ENCODE assay signal across 8 cellular contexts in the genomic region with DNA sequence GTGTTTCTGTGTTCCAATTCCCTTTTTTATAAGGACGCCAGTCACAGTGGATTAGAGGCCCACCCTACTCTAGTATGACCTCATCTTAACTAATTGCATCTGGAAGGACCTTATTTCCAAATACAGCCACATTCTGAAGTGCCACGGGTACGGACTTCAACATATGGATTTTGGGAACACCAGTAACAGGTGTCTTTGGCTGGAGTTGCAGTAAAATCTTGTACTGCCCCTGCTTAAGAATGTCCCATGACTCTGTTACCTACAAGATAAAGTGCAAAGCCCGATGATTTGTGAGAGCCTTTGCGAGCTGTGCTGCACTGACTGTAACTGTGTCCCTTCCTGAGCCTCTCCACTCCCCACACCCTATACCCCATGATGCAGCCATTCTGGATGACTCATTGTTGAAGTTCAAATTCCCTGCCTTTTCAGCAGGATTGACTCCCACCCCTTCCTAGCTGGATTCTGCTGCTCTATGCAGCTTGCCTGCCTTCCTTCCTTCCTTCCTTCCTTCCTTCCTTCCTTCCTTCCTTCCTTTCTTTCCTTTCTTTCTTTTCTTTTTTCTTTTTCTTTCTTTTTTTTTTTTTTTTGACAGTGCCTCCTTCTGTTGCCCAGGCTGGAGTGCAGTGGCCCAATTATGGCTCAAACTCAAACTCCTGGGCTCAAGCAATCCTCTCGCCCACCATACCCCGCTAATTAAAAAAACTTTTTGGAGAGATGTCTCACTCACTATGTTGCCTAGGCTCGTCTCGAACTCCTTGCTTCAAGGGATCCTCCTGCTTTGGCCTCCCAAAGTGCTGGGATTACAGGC. TPM values are rescaled to one million over a fixed set of nuclear protein-coding genes. Genes with fewer than 3 reads are reported as not detected.
DNase-seq lines count a peak whose midpoint lies in the region; ATAC-seq and TF ChIP-seq lines count a peak whose summit lies in the region.

No MANE protein-coding gene starts in this region.

- H4K8ac ChIP-seq in IMR-90 (ENCODE audit: low read depth in 2 of 2, low read length in 2 of 2) = peak overlapping the region; percentile 75 to 94; a peak in 2 of 4 replicates

- H2BK5ac ChIP-seq in IMR-90 (ENCODE audit: low read depth, low read length, poor library complexity, severe bottlenecking) = no peak overlapping the region

- no TSS peak for BruUV-seq in IMR-90 (replicated peaks; lab: Mats Ljungman, UMichigan)

- no peaks in the 10 kb centered on the region for H3K36me3 ChIP-seq in BJ (ENCODE audit: control insufficient read depth, insufficient read depth, low read length)
- no peaks in the 10 kb centered on the region for H3K36me3 ChIP-seq in IMR-90 (ENCODE audit: control insufficient read depth, insufficient read depth, low read length)
- no peaks in the 10 kb centered on the region for H3K36me3 ChIP-seq in muscle layer of duodenum (ENCODE audit: control insufficient read depth in 1 of 2, insufficient read depth in 2 of 2, low read length in 2 of 2)
- no peaks in the 10 kb centered on the region for H3K36me3 ChIP-seq in prostate gland

- peak; percentile 31 for ATAC-seq in IMR-90 (ENCODE audit: low read depth)
- no peak for ATAC-seq in GM18502 (IDR thresholded peaks at IDR 0.05; ENCODE audit: poor library complexity, unreplicated experiment)

- no peaks in the 10 kb centered on the region for H3K79me1 ChIP-seq in IMR-90 (ENCODE audit: low read depth in 1 of 2, low read length in 2 of 2)

- H3K18ac ChIP-seq in IMR-90 (ENCODE audit: low read depth, low read length) = no peak overlapping the region

- in situ Hi-C loops in IMR-90 (cut with MboI; ENCODE audit: low sequenced_read_pairs) = no loop called here

- no peak overlapping the region for H2BK15ac ChIP-seq in IMR-90 (ENCODE audit: low read depth, low read length)

- POLR2A ChIA-PET in BJ (lab: Charles Lee) (no interaction called here), IMR-90 (lab: Charles Lee; ENCODE audit: unreplicated experiment) (interaction anchor here (0.7 kb wide), 1 partner anchor 342 kb away, joined by 3 read pairs; no protein-coding TSS in a partner anchor)

- 0 out of 2 replicates have a peak, but pooled peaks cover 2% of the 10 kb centered on the region for H4K20me1 ChIP-seq in IMR-90 (ENCODE audit: insufficient read depth, low read length)

- TF ChIP-seq POLR2A in IMR-90 (IDR thresholded peaks at IDR 0.05; ENCODE audit: low read depth, low read length) (no peak), prostate gland (IDR thresholded peaks at IDR 0.05) (no peak)

- 0 out of 2 replicates have a peak overlapping the region, but pooled peaks have one; percentile 84 for H3K14ac ChIP-seq in IMR-90 (replicated peaks; ENCODE audit: low read depth, low read length)

- DNase-seq in BJ (ENCODE audit: low read depth) (no peak), IMR-90 (peak; percentile 60), cardiac fibroblast (ENCODE audit: low read depth in 2 of 2) (peak; percentile 25 to 49), germinal center (ENCODE audit: low spot score) (no peak), NCI-H2227 treated with DMSO at 0.1 percent for 48 hours (lab: John Stamatoyannopoulos, UW) (no peak), prostate gland (ENCODE audit: low spot score) (no peak)

- peak overlapping the region; percentile 90; the same call in 1 of the 2 replicates for H4K5ac ChIP-seq in IMR-90 (ENCODE audit: low read depth, low read length)

- TF ChIP-seq RAD21 in IMR-90 (IDR thresholded peaks at IDR 0.05; ENCODE audit: low read length) = no peak

- H2BK20ac ChIP-seq in IMR-90 (ENCODE audit: low read depth, low read length) = no peak overlapping the region

- no peak overlapping the region for H2BK120ac ChIP-seq in IMR-90 (ENCODE audit: low read depth, low read length)

- intact Hi-C loops in IMR-90 (cut with micrococcal nuclease) = no loop called here
- intact Hi-C loops in prostate gland (cut with DNase I) = no loop called here

- H3K23ac ChIP-seq in IMR-90 (ENCODE audit: low read depth, low read length) = no peak overlapping the region

- peak overlapping the region; percentile 89 for H3K4ac ChIP-seq in IMR-90 (ENCODE audit: low read depth, low read length)

- H3K56ac ChIP-seq in IMR-90 (ENCODE audit: extremely low read depth, insufficient read depth, low read length) = no peak overlapping the region

- H3K9me3 ChIP-seq in IMR-90 (ENCODE audit: control insufficient read depth, insufficient read depth, low read length) (no peaks in the 10 kb centered on the region), muscle layer of duodenum (ENCODE audit: control insufficient read depth in 1 of 2, low read length in 2 of 2) (no peaks in the 10 kb centered on the region), prostate gland (no peaks in the 10 kb centered on the region)

- H3K27me3 ChIP-seq in BJ (ENCODE audit: control insufficient read depth, insufficient read depth, low read length) (peaks cover 25% of the 10 kb centered on the region), IMR-90 (ENCODE audit: control insufficient read depth, insufficient read depth, low read length) (peaks cover 36% of the 10 kb centered on the region), muscle layer of duodenum (ENCODE audit: low read depth, low read length) (peaks cover 11% of the 10 kb centered on the region), prostate gland (replicated peaks; ENCODE audit: insufficient read depth) (peaks cover 4% of the 10 kb centered on the region)

- CTCF ChIA-PET in BJ (lab: Yijun Ruan, JAX) (interaction anchor here (0.9 to 4.7 kb wide), 4 partner anchors 12 to 65 kb away, joined by 3 to 35 read pairs (median 18); a partner anchor contains a TSS), IMR-90 (lab: Yijun Ruan, JAX) (interaction anchor here (1.0 kb wide), 2 partner anchors 11 to 13 kb away, joined by 3 read pairs; a partner anchor contains a TSS)

- dilution Hi-C loops in IMR-90 (cut with HindIII; ENCODE audit: low sequenced_read_pairs, unreplicated experiment) = no loop called here

- WGBS in IMR-90 (ENCODE audit: extremely low coverage in 2 of 2, insufficient read length in 1 of 2), 2 experiments = 69% methylated on average over 5 of the region's 9 CpGs; no CpG with 5 or more reads in 1 of the 2 experiments
- WGBS in prostate gland = 75% methylated on average over 9 of the region's 9 CpGs

- H3K4me2 ChIP-seq in IMR-90 (ENCODE audit: low read depth, low read length) = peak overlapping the region; percentile 95

- H3K9me1 ChIP-seq in IMR-90 (ENCODE audit: insufficient read depth, low read length) = 0 out of 2 replicates have a peak, but pooled peaks cover 3% of the 10 kb centered on the region

- H2AFZ ChIP-seq in IMR-90 (replicated peaks; ENCODE audit: low read length, poor library complexity) = peak overlapping the region; percentile 94

- H3K4me3 ChIP-seq in BJ (ENCODE audit: low read depth, low read length) (peak overlapping the region; percentile 46; the same call in 1 of the 2 replicates), IMR-90 (ENCODE audit: insufficient read depth, low read depth, low read length) (no peak overlapping the region; the same call in 1 of the 2 replicates), cardiac fibroblast (replicated peaks in 1 of 2; ENCODE audit: low read depth in 2 of 2, low read length in 2 of 2) (peak overlapping the region in 1 of 2 donors; percentile 54), muscle layer of duodenum (ENCODE audit: low read depth in 1 of 2, low read length in 2 of 2) (peak overlapping the region; percentile 60 to 63), prostate gland (peak overlapping the region in 1 of 2 donors; percentile 37)

- H2AK5ac ChIP-seq in IMR-90 (ENCODE audit: low read depth, low read length) = peak overlapping the region; percentile 29

- no peak overlapping the region for H4K91ac ChIP-seq in IMR-90 (ENCODE audit: insufficient read depth, low read depth, low read length)

- H3K27ac ChIP-seq in IMR-90 (ENCODE audit: insufficient read depth, low read length) (no peak overlapping the region), muscle layer of duodenum (ENCODE audit: low read length) (no peak overlapping the region), prostate gland (no peak overlapping the region)

- H2AK9ac ChIP-seq in IMR-90 (replicated peaks; ENCODE audit: low read depth, low read length, poor library complexity) = peak overlapping the region; percentile 29

- H3K4me1 ChIP-seq in IMR-90 (ENCODE audit: control insufficient read depth, insufficient read depth, low read length) (peaks cover 9% of the 10 kb centered on the region), muscle layer of duodenum (ENCODE audit: control insufficient read depth in 1 of 2, insufficient read depth in 2 of 2, low read length in 2 of 2) (peaks cover 3 to 26% of the 10 kb centered on the region in 2 donors), prostate gland (replicated peaks) (peaks cover 4% of the 10 kb centered on the region)

- TF ChIP-seq CTCF in BJ (IDR thresholded peaks at IDR 0.05; ENCODE audit: insufficient read depth, low read depth, low read length) (no peak), IMR-90 (conservative IDR thresholded peaks at IDR 0.05; ENCODE audit: low read depth, low read length) (no peak), cardiac fibroblast (IDR thresholded peaks at IDR 0.05; ENCODE audit: low read depth, low read length) (no peak), prostate gland (IDR thresholded peaks at IDR 0.05) (no peak)

- H3K9ac ChIP-seq in IMR-90 (ENCODE audit: low read depth, low read length) = no peak overlapping the region

RNA-seq across cellular contexts. Expression of a gene that starts 2.1 kb away (rescaled TPM):
- polyA plus RNA-seq in BJ (2011; rRNA removed) (not detected in 2 replicates), IMR-90 (2012; rRNA removed) (not detected in 2 replicates)
- polyA minus RNA-seq in BJ (2011; rRNA and poly(A)+ RNA removed) = not detected in 2 replicates
- total RNA-seq in IMR-90 (2012; rRNA removed) (not detected in 2 replicates), prostate gland (not detected)
- not detected in 2 replicates for polyA plus RNA-seq in IMR-90 (2012; cell fraction: cytosol; rRNA removed)
- polyA plus RNA-seq in IMR-90 (2012; cell fraction: nucleus; rRNA removed; ENCODE audit: low replicate concordance) = not detected in 2 replicates

RNA-seq across cellular contexts. Expression of a gene that starts 2.2 kb away (rescaled TPM):
- polyA plus RNA-seq in BJ (2011; rRNA removed) (0.02 and 0.07 TPM in 2 replicates), IMR-90 (2012; rRNA removed) (0.03 and 0.06 TPM in 2 replicates)
- 0.05 TPM in 1 of 2 replicates, not detected in the other for polyA minus RNA-seq in BJ (2011; rRNA and poly(A)+ RNA removed)
- total RNA-seq in IMR-90 (2012; rRNA removed) (not detected in 2 replicates), prostate gland (under 1 TPM in 1 of 2 donors, not detected in 1; 0.51 TPM)
- polyA plus RNA-seq in IMR-90 (2012; cell fraction: cytosol; rRNA removed) = 0.02 and 0.05 TPM in 2 replicates
- polyA plus RNA-seq in IMR-90 (2012; cell fraction: nucleus; rRNA removed; ENCODE audit: low replicate concordance) = 0.09 and 0.11 TPM in 2 replicates

RNA-seq across cellular contexts. Expression of a gene that starts 11.2 kb away (rescaled TPM):
- polyA plus RNA-seq in BJ (2011; rRNA removed) (9.0 and 16.5 TPM in 2 replicates), IMR-90 (2012; rRNA removed) (5.2 and 6.1 TPM in 2 replicates)
- 5.5 and 5.9 TPM in 2 replicates for polyA minus RNA-seq in BJ (2011; rRNA and poly(A)+ RNA removed)
- total RNA-seq in IMR-90 (2012; rRNA removed) (4.4 and 8.1 TPM in 2 replicates), prostate gland (100 to 1,000 TPM in 1 of 2 donors, 10 to 100 TPM in 1; 45.3 to 106 TPM)
- 6.2 and 10.2 TPM in 2 replicates for polyA plus RNA-seq in IMR-90 (2012; cell fraction: cytosol; rRNA removed)
- 17.1 and 33.1 TPM in 2 replicates for polyA plus RNA-seq in IMR-90 (2012; cell fraction: nucleus; rRNA removed; ENCODE audit: low replicate concordance)

RNA-seq across cellular contexts. Expression of a gene that starts 28.3 kb away (rescaled TPM):
- polyA plus RNA-seq in BJ (2011; rRNA removed) (179 and 239 TPM in 2 replicates), IMR-90 (2012; rRNA removed) (277 and 312 TPM in 2 replicates)
- polyA minus RNA-seq in BJ (2011; rRNA and poly(A)+ RNA removed) = 42.7 and 50.5 TPM in 2 replicates
- total RNA-seq in IMR-90 (2012; rRNA removed) (112 and 126 TPM in 2 replicates), prostate gland (100 to 1,000 TPM; 124 to 146 TPM)
- 208 and 308 TPM in 2 replicates for polyA plus RNA-seq in IMR-90 (2012; cell fraction: cytosol; rRNA removed)
- polyA plus RNA-seq in IMR-90 (2012; cell fraction: nucleus; rRNA removed; ENCODE audit: low replicate concordance) = 135 and 149 TPM in 2 replicates

Comparison
In these comparisons a context has a peak if more than half of its experiments do, and no peak if none do; other contexts are left out.
1. DNase-seq: peak in IMR-90 (single experiment) and cardiac fibroblast (2 of 2); none in BJ (single experiment), germinal center (single experiment), NCI-H2227 treated with DMSO at 0.1 percent for 48 hours (single experiment) and prostate gland (single experiment).